Comparison of ENCODE assay signal across 1 cellular context in genomic region chr19:17332677-17333581, GRCh38.
A peak's percentile ranks its signal among the peaks of the same experiment; 100 is the strongest.
TF ChIP-seq lines count a peak whose summit lies in the region.

No MANE protein-coding gene starts in this region.

TF ChIP-seq in K562, 482 proteins besides CTCF, POLR2A, EP300 and RAD21 (continued from another document):
- TF ChIP-seq MNT (conservative IDR thresholded peaks at IDR 0.05) (no peak), KLF1 (tag; IDR thresholded peaks at IDR 0.05) (peak; percentile 98), PML (IDR thresholded peaks at IDR 0.05; ENCODE audit: low read length) (0 out of 2 replicates have a peak, but pooled peaks have one; percentile 36), FOXP1 (CRISPR knock-in tag; IDR thresholded peaks at IDR 0.05) (0 out of 2 replicates have a peak, but pooled peaks have one; percentile 20), CBX5 (IDR thresholded peaks at IDR 0.05; ENCODE audit: borderline replicate concordance, low read depth) (peak; percentile 25; the same call in 1 of the 2 replicates), NFATC3 (IDR thresholded peaks at IDR 0.05) (no peak), SP1 (CRISPR knock-in tag; IDR thresholded peaks at IDR 0.05) (peak; percentile 97), ZNF165 (CRISPR knock-in tag; IDR thresholded peaks at IDR 0.05; ENCODE audit: borderline replicate concordance) (0 out of 2 replicates have a peak, but pooled peaks have one; percentile 12), CTBP1 (IDR thresholded peaks at IDR 0.05; ENCODE audit: borderline replicate concordance) (0 out of 2 replicates have a peak, but pooled peaks have one; percentile 18), RB1 (IDR thresholded peaks at IDR 0.05; ENCODE audit: low read depth) (0 out of 2 replicates have a peak, but pooled peaks have one; percentile 20), MBD1 (CRISPR knock-in tag; IDR thresholded peaks at IDR 0.05) (peak; percentile 76; the same call in 1 of the 2 replicates), MLLT1 (IDR thresholded peaks at IDR 0.05) (peak in 1 of 2 experiments; percentile 16; a peak in 1 of 4 replicates), CEBPZ (IDR thresholded peaks at IDR 0.05; ENCODE audit: borderline replicate concordance, low read depth, low read length) (peak; percentile 54; the same call in 1 of the 2 replicates), E2F1 (CRISPR knock-in tag; IDR thresholded peaks at IDR 0.05) (no peak), ETV1 (tag; conservative IDR thresholded peaks at IDR 0.05; ENCODE audit: low read depth) (no peak), TEAD4 (IDR thresholded peaks at IDR 0.05; ENCODE audit: low read length) (0 out of 2 replicates have a peak, but pooled peaks have one; percentile 11), TEAD4 (CRISPR knock-in tag; IDR thresholded peaks at IDR 0.05; ENCODE audit: borderline replicate concordance) (no peak), ZNF133 (CRISPR knock-in tag; IDR thresholded peaks at IDR 0.05) (no peak), ZNF277 (CRISPR knock-in tag; IDR thresholded peaks at IDR 0.05; ENCODE audit: borderline replicate concordance) (no peak), FOS (IDR thresholded peaks at IDR 0.05; ENCODE audit: extremely low read depth, insufficient read length) (peak; percentile 95), LCOR (CRISPR knock-in tag; IDR thresholded peaks at IDR 0.05) (peak; percentile 13; the same call in 1 of the 2 replicates), ZNF217 (CRISPR knock-in tag; IDR thresholded peaks at IDR 0.05) (no peak), THAP7 (CRISPR knock-in tag; IDR thresholded peaks at IDR 0.05) (no peak), HMGN3 (IDR thresholded peaks at IDR 0.05; ENCODE audit: borderline replicate concordance, extremely low read depth, insufficient read length, low read depth, low read length) (peak; percentile 69), IRF2 (CRISPR knock-in tag; IDR thresholded peaks at IDR 0.05) (0 out of 2 replicates have a peak, but pooled peaks have one; percentile 25), CBX2 (IDR thresholded peaks at IDR 0.05; ENCODE audit: insufficient read depth, low read length, poor library complexity, severe bottlenecking) (no peak), ZNF12 (CRISPR knock-in tag; IDR thresholded peaks at IDR 0.05) (peak; percentile 67; the same call in 1 of the 2 replicates), SP2 (IDR thresholded peaks at IDR 0.05; ENCODE audit: extremely low read depth, low read depth, low read length, poor library complexity, severe bottlenecking) (peak; percentile 45)
